In genomic region chrX:1452497-1453389, GRCh38 we compare ENCODE assay signal across 1 cellular context.
TF ChIP-seq lines count a peak whose summit lies in the region.

TSS of gene ASMTL (minus strand) at chrX:1452909. CDS start at chrX:1452840, 69 bp downstream.

TF ChIP-seq in HEK293, 187 proteins besides CTCF, POLR2A, EP300 and RAD21 (continued from another document):
- TF ChIP-seq ZNF362 (tag by site-specific recombination; IDR thresholded peaks at IDR 0.05) (peak; percentile 96), ZNF24 (tag by site-specific recombination; IDR thresholded peaks at IDR 0.05) (no peak), ZNF664 (tag by site-specific recombination; IDR thresholded peaks at IDR 0.05) (no peak), ZNF311 (tag by site-specific recombination; IDR thresholded peaks at IDR 0.05; ENCODE audit: borderline replicate concordance) (no peak), ZNF626 (tag by site-specific recombination; IDR thresholded peaks at IDR 0.05) (no peak), ZNF23 (tag by site-specific recombination; IDR thresholded peaks at IDR 0.05; ENCODE audit: borderline replicate concordance) (no peak), ZBTB1 (tag by site-specific recombination; IDR thresholded peaks at IDR 0.05) (no peak), ZNF16 (tag by site-specific recombination; IDR thresholded peaks at IDR 0.05; ENCODE audit: low read depth) (no peak), ZNF2 (tag by site-specific recombination; IDR thresholded peaks at IDR 0.05) (no peak), ZXDB (tag by site-specific recombination; IDR thresholded peaks at IDR 0.05) (0 out of 2 replicates have a peak, but pooled peaks have one; percentile 56), EGR2 (tag by site-specific recombination; IDR thresholded peaks at IDR 0.05; ENCODE audit: low read depth) (peak; percentile 74; the same call in 1 of the 2 replicates), ZNF146 (tag by site-specific recombination; IDR thresholded peaks at IDR 0.05) (no peak), REST (tag by site-specific recombination; IDR thresholded peaks at IDR 0.05) (peak; percentile 77; the same call in 1 of the 2 replicates), ZNF510 (tag by site-specific recombination; IDR thresholded peaks at IDR 0.05; ENCODE audit: insufficient replicate concordance) (no peak), ZNF112 (tag by site-specific recombination; IDR thresholded peaks at IDR 0.05) (no peak), PATZ1 (tag by site-specific recombination; IDR thresholded peaks at IDR 0.05) (peak; percentile 17; the same call in 1 of the 2 replicates), KLF1 (tag by site-specific recombination; IDR thresholded peaks at IDR 0.05) (peak; percentile 100), ZNF140 (tag by site-specific recombination; IDR thresholded peaks at IDR 0.05) (no peak), YY2 (tag by site-specific recombination; IDR thresholded peaks at IDR 0.05) (0 out of 2 replicates have a peak, but pooled peaks have one; percentile 36), GLIS1 (tag by site-specific recombination; IDR thresholded peaks at IDR 0.05) (peak; percentile 33; the same call in 1 of the 2 replicates), SCRT1 (tag by site-specific recombination; IDR thresholded peaks at IDR 0.05; ENCODE audit: borderline replicate concordance) (no peak), ZBTB20 (tag by site-specific recombination; IDR thresholded peaks at IDR 0.05) (no peak), PBX3 (CRISPR knock-in tag; IDR thresholded peaks at IDR 0.05) (0 out of 2 replicates have a peak, but pooled peaks have one; percentile 58), ZBTB7A (tag by site-specific recombination; IDR thresholded peaks at IDR 0.05; ENCODE audit: low read depth) (no peak), ZNF596 (tag by site-specific recombination; IDR thresholded peaks at IDR 0.05) (no peak), ZNF692 (tag by site-specific recombination; IDR thresholded peaks at IDR 0.05) (0 out of 2 replicates have a peak, but pooled peaks have one; percentile 35)
